ENCODE assay signal across 8 cellular contexts in genomic region chr22:43185860-43186261, GRCh38. TPM values are rescaled to one million over a fixed set of nuclear protein-coding genes. Genes with fewer than 3 reads are reported as not detected.
A peak's percentile ranks its signal among the peaks of the same experiment; 100 is the strongest.
DNase-seq lines count a peak whose midpoint lies in the region; ATAC-seq and TF ChIP-seq lines count a peak whose summit lies in the region.

No MANE protein-coding gene starts in this region.

- no peak for TF ChIP-seq EP300 in tibial nerve (IDR thresholded peaks at IDR 0.05)

- H3K4me1 Mint-ChIP-seq in T-helper 1 cell treated with Interleukin-12 subunit alpha and Interleukin-12 subunit beta and Interleukin-4 antibody, amounts not matched to agents 30 μg/mL and 1 μg/mL, for 36 hours (ENCODE audit: low read depth) = peaks cover 25% of the 10 kb centered on the region

- ATAC-seq in lung (ENCODE audit: insufficient read depth, low FRiP score) = no peak

- peaks cover 9% of the 10 kb centered on the region for H3K36me3 Mint-ChIP-seq in T-helper 1 cell treated with Interleukin-12 subunit alpha and Interleukin-12 subunit beta and Interleukin-4 antibody, amounts not matched to agents 30 μg/mL and 1 μg/mL, for 36 hours (ENCODE audit: low read depth)

- H3K36me3 ChIP-seq in lung (ENCODE audit: control insufficient read depth in 2 of 2, insufficient read depth in 2 of 2, low read length in 2 of 2) = peaks cover 0 to 2% of the 10 kb centered on the region in 2 donors
- peaks cover 0 to 25% (median 1%) of the 10 kb centered on the region in 3 donors for H3K36me3 ChIP-seq in tibial nerve

- H3K4me3 ChIP-seq in coronary artery (peak overlapping the region; percentile 84), lung (no peak overlapping the region), tibial nerve (peak overlapping the region; percentile 51 to 86 (median 62))

- H3K9me3 ChIP-seq in lung (ENCODE audit: control insufficient read depth in 2 of 2, insufficient read depth in 1 of 2, low read length in 1 of 2) (no peaks in the 10 kb centered on the region), tibial nerve (no peaks in the 10 kb centered on the region)

- H3K27ac Mint-ChIP-seq in T-helper 1 cell treated with Interleukin-12 subunit alpha and Interleukin-12 subunit beta and Interleukin-4 antibody, amounts not matched to agents 30 μg/mL and 1 μg/mL, for 36 hours = no peak overlapping the region

- WGBS in lung, 2 donors = 22 to 46% methylated on average over 12 of the region's 12 CpGs
- WGBS in tibial nerve, 2 donors = 19 to 21% methylated on average over 11 to 12 of the region's 12 CpGs

- no peak for TF ChIP-seq POLR2A in tibial nerve (IDR thresholded peaks at IDR 0.05)

- H3K27me3 Mint-ChIP-seq in T-helper 1 cell treated with Interleukin-12 subunit alpha and Interleukin-12 subunit beta and Interleukin-4 antibody, amounts not matched to agents 30 μg/mL and 1 μg/mL, for 36 hours (ENCODE audit: low read depth) = no peaks in the 10 kb centered on the region

- peaks cover 0 to 15% of the 10 kb centered on the region in 2 donors for H3K4me1 ChIP-seq in lung (ENCODE audit: control insufficient read depth in 2 of 2, insufficient read depth in 2 of 2, low read length in 2 of 2)
- peaks cover 0 to 35% (median 5%) of the 10 kb centered on the region in 4 donors for H3K4me1 ChIP-seq in tibial nerve

- peak overlapping the region; percentile 74 for H3K4me3 Mint-ChIP-seq in T-helper 1 cell treated with Interleukin-12 subunit alpha and Interleukin-12 subunit beta and Interleukin-4 antibody, amounts not matched to agents 30 μg/mL and 1 μg/mL, for 36 hours

- no peaks in the 10 kb centered on the region for H3K27me3 ChIP-seq in lung (ENCODE audit: control insufficient read depth, insufficient read depth)
- peaks cover 0 to 4% of the 10 kb centered on the region in 2 donors for H3K27me3 ChIP-seq in tibial nerve

- H3K9me3 Mint-ChIP-seq in T-helper 1 cell treated with Interleukin-12 subunit alpha and Interleukin-12 subunit beta and Interleukin-4 antibody, amounts not matched to agents 30 μg/mL and 1 μg/mL, for 36 hours = no peaks in the 10 kb centered on the region

- DNase-seq in T-helper 1 cell (no peak), NCI-H69 (lab: John Stamatoyannopoulos, UW) (peak; percentile 75), coronary artery (ENCODE audit: low spot score) (no peak), lung (ENCODE audit: low spot score) (peak; percentile 49), tibial nerve (ENCODE audit: low spot score in 2 of 2) (peak in 1 of 2 donors; percentile 52), DMS114 treated with DMSO at 0.1 percent for 48 hours (lab: John Stamatoyannopoulos, UW; ENCODE audit: unreplicated experiment) (no peak), SKM-1 (lab: John Stamatoyannopoulos, UW; ENCODE audit: unreplicated experiment) (no peak)

- TF ChIP-seq CTCF in coronary artery (IDR thresholded peaks at IDR 0.05) = no peak
- no peak for TF ChIP-seq CTCF in lung (IDR thresholded peaks at IDR 0.05; ENCODE audit: control extremely low read depth, extremely low read depth)
- TF ChIP-seq CTCF in tibial nerve (IDR thresholded peaks at IDR 0.05) = no peak

- no peak overlapping the region for H3K27ac ChIP-seq in coronary artery
- no peak overlapping the region for H3K27ac ChIP-seq in lung (ENCODE audit: low read depth in 1 of 2, low read length in 1 of 2)
- H3K27ac ChIP-seq in tibial nerve = peak overlapping the region in 1 of 4 donors; percentile 91

RNA-seq across cellular contexts. Expression of gene TTLL12, which starts 1.1 kb away (rescaled TPM):
- 10 to 100 TPM; 15.8 to 35.5 TPM for total RNA-seq in lung
- 10 to 100 TPM; 20.0 to 30.7 TPM for polyA plus RNA-seq in lung
- 10 to 100 TPM; 38.5 to 50.4 (median 41.9) TPM for total RNA-seq in tibial nerve

RNA-seq across cellular contexts. Expression of gene TSPO, which starts 34.5 kb away (rescaled TPM):
- total RNA-seq in lung (100 to 1,000 TPM in 1 of 2 donors, 10 to 100 TPM in 1; 86.1 to 276 TPM), tibial nerve (100 to 1,000 TPM; 399 to 538 (median 485) TPM)
- 100 to 1,000 TPM; 292 to 707 TPM for polyA plus RNA-seq in lung

RNA-seq across cellular contexts. Expression of gene MCAT, which starts 42.7 kb away (rescaled TPM):
- total RNA-seq in lung = 10 to 100 TPM; 15.6 to 23.9 TPM
- 10 to 100 TPM; 19.9 to 22.1 TPM for polyA plus RNA-seq in lung
- 10 to 100 TPM; 20.2 to 44.4 (median 31.9) TPM for total RNA-seq in tibial nerve

Comparison
In these comparisons a context has a peak if more than half of its experiments do, and no peak if none do; other contexts are left out.
1. DNase-seq: peak in NCI-H69 (single experiment) and lung (single experiment); none in T-helper 1 cell (0 of 5), coronary artery (single experiment), DMS114 treated with DMSO at 0.1 percent for 48 hours (single experiment) and SKM-1 (single experiment).